1 cellular context compared by ENCODE assay signal in the genomic region with DNA sequence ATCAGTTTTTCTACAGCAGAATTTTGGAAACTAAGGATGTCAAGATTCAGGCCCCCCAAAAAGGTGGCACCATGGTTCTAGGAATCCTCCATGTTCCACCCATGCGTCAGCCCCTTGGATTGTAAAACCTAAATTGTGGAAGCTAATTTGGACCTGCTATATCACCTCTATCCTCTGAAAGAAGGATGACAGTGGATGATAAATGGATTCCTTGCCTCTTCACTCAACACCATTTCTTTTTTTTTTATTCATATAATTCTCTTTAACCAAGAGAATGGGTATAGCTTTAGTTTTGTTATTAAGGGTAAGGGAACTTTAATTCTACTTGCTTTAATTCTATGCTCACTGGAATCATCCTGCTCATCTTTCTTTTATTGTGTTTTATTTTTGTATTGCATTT.
TF ChIP-seq lines count a peak whose summit lies in the region.

No MANE protein-coding gene starts in this region.

TF ChIP-seq in GM23338, 12 proteins besides CTCF, POLR2A, EP300 and RAD21 (continued from another document):
- no peak for TF ChIP-seq STAT1 (IDR thresholded peaks at IDR 0.05; ENCODE audit: unreplicated experiment)
- no peak for TF ChIP-seq CREB1 (CRISPR knock-in tag; IDR thresholded peaks at IDR 0.05; ENCODE audit: low read depth)
- no peak for TF ChIP-seq EZH2phosphoT487 (IDR thresholded peaks at IDR 0.05; ENCODE audit: unreplicated experiment)
- no peak for TF ChIP-seq NANOG (IDR thresholded peaks at IDR 0.05; ENCODE audit: borderline replicate concordance)
- no peak for TF ChIP-seq ZNF462 (CRISPR knock-in tag; IDR thresholded peaks at IDR 0.05)
- no peak for TF ChIP-seq ZNF331 (CRISPR knock-in tag; IDR thresholded peaks at IDR 0.05; ENCODE audit: low read depth)
- no peak for TF ChIP-seq ZNF114 (CRISPR knock-in tag; IDR thresholded peaks at IDR 0.05)
- TF ChIP-seq EZH2 (IDR thresholded peaks at IDR 0.05; ENCODE audit: low read depth, unreplicated experiment) = no peak
- TF ChIP-seq JUNB (IDR thresholded peaks at IDR 0.05; ENCODE audit: unreplicated experiment) = no peak
